In the genomic region with DNA sequence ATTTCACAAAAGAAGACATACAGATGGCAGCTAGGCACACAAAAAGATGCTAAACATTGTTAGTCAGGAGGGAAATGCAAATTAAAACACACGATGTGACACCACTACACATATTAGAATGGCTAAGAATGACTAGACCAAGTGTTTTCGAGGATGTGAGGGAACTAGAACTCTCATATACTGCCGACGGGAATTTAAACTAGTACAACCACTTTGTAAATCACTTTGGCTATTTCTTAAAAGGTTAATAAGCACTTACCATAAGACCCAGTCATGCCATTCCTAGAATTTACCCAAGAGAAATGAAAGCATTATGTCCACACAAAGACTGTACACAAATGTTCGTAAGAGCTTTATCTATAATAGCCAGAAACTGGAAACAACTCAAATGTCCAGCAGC, we compare ENCODE assay signal across 20 cellular contexts. TPM values are rescaled to one million over a fixed set of nuclear protein-coding genes. Genes with fewer than 3 reads are reported as not detected.
A peak's percentile ranks its signal among the peaks of the same experiment; 100 is the strongest.
DNase-seq lines count a peak whose midpoint lies in the region; ATAC-seq, FAIRE-seq and TF ChIP-seq lines count a peak whose summit lies in the region.
"Had no signal": no experiment of that assay in that cellular context is flagged by ENCODE, and none has a peak within 500 bp of the region (broad histone marks: within the 10 kb centered on the region; RNA-seq: fewer than 3 reads in every experiment).

No MANE protein-coding gene starts in this region.

- TF ChIP-seq CTCF in K562 (IDR thresholded peaks at IDR 0.05 in 2 of 3, conservative IDR thresholded peaks at IDR 0.05 in 1 of 3; ENCODE audit: insufficient read depth in 2 of 3, low read depth in 1 of 3, low read length in 3 of 3) (no peak), lung (IDR thresholded peaks at IDR 0.05; ENCODE audit: control extremely low read depth, extremely low read depth) (no peak), upper lobe of left lung (IDR thresholded peaks at IDR 0.05) (no peak)

- no peak overlapping the region for H2AFZ ChIP-seq in K562 (ENCODE audit: low read depth, low read length)

- H4K20me1 ChIP-seq in K562 (replicated peaks; ENCODE audit: control insufficient read depth, insufficient read depth, low read length): no peaks in the 10 kb centered on the region

- no peak overlapping the region for H3K9ac ChIP-seq in K562 (ENCODE audit: insufficient read depth in 1 of 2, low read depth in 2 of 2, low read length in 2 of 2)
- H3K9ac ChIP-seq: KMS-11 had no signal

- no peak overlapping the region for H3K4me3 ChIP-seq in K562
- no peak overlapping the region for H3K4me3 ChIP-seq in lung
- H3K4me3 ChIP-seq in upper lobe of left lung: no peak overlapping the region

- H3K79me2 ChIP-seq in K562 (ENCODE audit: control insufficient read depth, insufficient read depth, low read length): peaks cover 14% of the 10 kb centered on the region

- WGBS in K562 (ENCODE audit: insufficient coverage, low coverage, missing lambda C conversion rate): 34% methylated on average over 5 of the region's 5 CpGs
- WGBS in lung, 2 donors: 69 to 87% methylated on average over 5 of the region's 5 CpGs
- 81 to 84% methylated on average over 5 of the region's 5 CpGs for WGBS in upper lobe of left lung, 2 donors

- FAIRE-seq in H54 (lab: Jason Lieb, UNC) (peak; percentile 6), K562 (lab: Jason Lieb, UNC) (no peak)
- FAIRE-seq: A204.1, D721Med, GM19239, H1 had no signal

- TF ChIP-seq RAD21 in K562 (CRISPR knock-in tag; conservative IDR thresholded peaks at IDR 0.05 in 1 of 2, IDR thresholded peaks at IDR 0.05 in 1 of 2): no peak

- in situ Hi-C loops in K562 (cut with MboI): no loop called here

- no peaks in the 10 kb centered on the region for H3K9me1 ChIP-seq in K562 (ENCODE audit: control insufficient read depth, insufficient read depth, low read length)

- H3K27ac ChIP-seq in K562 (ENCODE audit: extremely low read depth, low read depth, low read length) (peak overlapping the region; percentile 7; the same call in 1 of the 3 replicates), lung (ENCODE audit: low read depth in 1 of 2, low read length in 1 of 2) (no peak overlapping the region), upper lobe of left lung (peak overlapping the region in 2 of 4 donors; percentile 12 to 27)
- H3K27ac ChIP-seq: KMS-11 had no signal

- H3K36me3 ChIP-seq in K562 (ENCODE audit: control insufficient read depth, insufficient read depth, low read length) (peaks cover 3% of the 10 kb centered on the region; the same call in 2 of the 3 replicates), lung (ENCODE audit: control insufficient read depth in 2 of 2, insufficient read depth in 2 of 2, low read length in 2 of 2) (no peaks in the 10 kb centered on the region), upper lobe of left lung (no peaks in the 10 kb centered on the region)
- H3K36me3 ChIP-seq: BE2C had no signal

- no TSS peak for BruUV-seq in K562 (replicated peaks; lab: Mats Ljungman, UMichigan)

- H3K27me3 ChIP-seq in K562 (ENCODE audit: control insufficient read depth in 2 of 2, insufficient read depth in 2 of 2, low read length in 2 of 2) (no peaks in the 10 kb centered on the region), lung (ENCODE audit: control insufficient read depth, insufficient read depth) (no peaks in the 10 kb centered on the region), upper lobe of left lung (no peaks in the 10 kb centered on the region)
- H3K27me3 ChIP-seq: BE2C had no signal

- no peak for TF ChIP-seq POLR2A in H54 (IDR thresholded peaks at IDR 0.05; ENCODE audit: low read depth, low read length)
- TF ChIP-seq POLR2A in K562 (conservative IDR thresholded peaks at IDR 0.05): no peak
- TF ChIP-seq POLR2A in upper lobe of left lung (IDR thresholded peaks at IDR 0.05): no peak

- ATAC-seq in K562: no peak
- ATAC-seq in lung (ENCODE audit: insufficient read depth, low FRiP score): peak; percentile 59
- no peak for ATAC-seq in upper lobe of left lung (ENCODE audit: low FRiP score in 2 of 2)
- ATAC-seq in HG03460 (IDR thresholded peaks at IDR 0.05; ENCODE audit: unreplicated experiment): no peak
- ATAC-seq in HG02642 (IDR thresholded peaks at IDR 0.05; ENCODE audit: poor library complexity, unreplicated experiment): no peak
- no peak for ATAC-seq in sciatic nerve

- TF ChIP-seq EP300 in K562 (IDR thresholded peaks at IDR 0.05; ENCODE audit: low read length) (no peak), upper lobe of left lung (IDR thresholded peaks at IDR 0.05) (peak in 3 of 4 donors; percentile 12 to 91 (median 42))

- POLR2A ChIA-PET in K562 (lab: Yijun Ruan, JAX): no interaction called here

- H3K4me1 ChIP-seq in K562 (replicated peaks in 1 of 2; ENCODE audit: control insufficient read depth in 2 of 2, insufficient read depth in 2 of 2, low read length in 2 of 2) (no peaks in the 10 kb centered on the region; a peak in 1 of 5 replicates), lung (ENCODE audit: control insufficient read depth in 2 of 2, insufficient read depth in 2 of 2, low read length in 2 of 2) (peaks cover 0 to 2% of the 10 kb centered on the region in 2 donors), upper lobe of left lung (peaks cover 0 to 7% (median 4%) of the 10 kb centered on the region in 4 donors)
- H3K4me1 ChIP-seq: BE2C had no signal

- DNase-seq in H54 (ENCODE audit: insufficient read length, low spot score) (no peak), K562 (ENCODE audit: extremely low read depth in 1 of 4, low spot score in 3 of 4) (no peak), lung (ENCODE audit: low spot score) (no peak), upper lobe of left lung (no peak), CD1c-positive myeloid dendritic cell (ENCODE audit: extremely low spot score) (no peak), sciatic nerve (ENCODE audit: low spot score) (no peak)
- DNase-seq: ACHN; BE2C; C1 segment of cervical spinal cord; Caco-2; CD4-positive, alpha-beta T cell; GDM1; HCEC 1CT had no signal

- intact Hi-C loops in K562 (cut with micrococcal nuclease) (no loop called here), sciatic nerve (cut with DNase I) (no loop called here)

- H3K4me2 ChIP-seq in K562 (ENCODE audit: insufficient read depth, low read length): no peak overlapping the region
- H3K4me2 ChIP-seq: KMS-11 had no signal

- no peaks in the 10 kb centered on the region for H3K9me3 ChIP-seq in K562 (replicated peaks; ENCODE audit: control insufficient read depth, insufficient read depth, low read depth, low read length)
- H3K9me3 ChIP-seq in lung (ENCODE audit: control insufficient read depth in 2 of 2, insufficient read depth in 1 of 2, low read length in 1 of 2): no peaks in the 10 kb centered on the region
- H3K9me3 ChIP-seq in upper lobe of left lung: no peaks in the 10 kb centered on the region
- H3K9me3 ChIP-seq: BE2C, Caco-2 had no signal

- CTCF ChIA-PET in K562 (lab: Yijun Ruan, JAX; ENCODE audit: low intra/inter-chr PET ratio): no interaction called here

RNA-seq across cellular contexts. Expression of gene CEP70, which starts 5.6 kb away (rescaled TPM):
- 15.5 and 69.5 TPM in 2 replicates for total RNA-seq in K562 (2011; cell fraction: chromatin; rRNA removed; ENCODE audit: low replicate concordance)
- 7.7 and 11.1 TPM in 2 replicates for total RNA-seq in K562 (2011; cell fraction: nucleolus; rRNA removed)
- total RNA-seq in K562 (2011; cell fraction: nucleoplasm; rRNA removed): 25.5 and 31.6 TPM in 2 replicates
- 16.0 and 16.1 TPM in 2 replicates for total RNA-seq in K562 (2014; rRNA removed)
- 31.5 and 34.9 TPM in 2 replicates for total RNA-seq in K562 (2014; rRNA removed; fragmentation: Illumina TruSeq; extraction: Trizol)
- 27.8 and 31.0 TPM in 2 replicates for total RNA-seq in K562 (2015; rRNA removed; fragmentation: Illumina TruSeq; extraction: Trizol)
- total RNA-seq in K562 (2021): 17.7 and 18.3 TPM in 2 replicates
- 19.3 and 23.4 TPM in 2 replicates for polyA plus RNA-seq in K562 (2011; rRNA removed)
- 1.5 and 4.0 TPM in 2 replicates for polyA plus RNA-seq in K562 (2011; cell fraction: cytosol; rRNA removed)
- 11.0 and 21.3 TPM in 2 replicates for polyA plus RNA-seq in K562 (2011; cell fraction: nucleus; rRNA removed)
- polyA plus RNA-seq in K562 (2012): 22.4 and 27.6 TPM in 2 replicates
- 20.9 and 24.2 TPM in 2 replicates for polyA plus RNA-seq in K562 (2014; fragmentation: Illumina TruSeq; extraction: Trizol)
- 10 to 100 TPM; 19.5 to 29.3 TPM for polyA plus RNA-seq in K562 (2014; fragmentation: Nextera tagmentation; extraction: Ambion mirVana)
- 16.8 and 17.5 TPM in 2 replicates for polyA plus RNA-seq in K562 (2014; rRNA removed)
- polyA minus RNA-seq in K562 (2011; rRNA and poly(A)+ RNA removed): 38.5 and 53.7 TPM in 2 replicates
- 9.1 and 10.6 TPM in 2 replicates for polyA minus RNA-seq in K562 (2011; cell fraction: cytosol; rRNA and poly(A)+ RNA removed)
- 23.8 and 48.2 TPM in 2 replicates for polyA minus RNA-seq in K562 (2011; cell fraction: nucleus; rRNA and poly(A)+ RNA removed)
- 100 to 1,000 TPM in 1 of 2 donors, 10 to 100 TPM in 1; 40.1 to 137 TPM for total RNA-seq in lung
- 10 to 100 TPM; 19.5 to 25.0 TPM for polyA plus RNA-seq in lung
- total RNA-seq in upper lobe of left lung: 100 to 1,000 TPM in 1 of 6 donors, 10 to 100 TPM in 5; 27.6 to 121 (median 50.9) TPM
- total RNA-seq in sciatic nerve: 41.0 TPM

RNA-seq across cellular contexts. Expression of gene FAIM, which starts 20.1 kb away (rescaled TPM):
- total RNA-seq in K562 (2011; cell fraction: chromatin; rRNA removed; ENCODE audit: low replicate concordance): 1.00 and 1.9 TPM in 2 replicates
- 0.53 and 0.67 TPM in 2 replicates for total RNA-seq in K562 (2011; cell fraction: nucleolus; rRNA removed)
- total RNA-seq in K562 (2011; cell fraction: nucleoplasm; rRNA removed): 0.95 and 1.8 TPM in 2 replicates
- total RNA-seq in K562 (2014; rRNA removed) (6.4 and 7.9 TPM in 2 replicates), K562 (2014; rRNA removed; fragmentation: Illumina TruSeq; extraction: Trizol) (5.1 and 6.6 TPM in 2 replicates), K562 (2015; rRNA removed; fragmentation: Illumina TruSeq; extraction: Trizol) (6.3 and 7.9 TPM in 2 replicates), K562 (2021) (3.1 and 3.7 TPM in 2 replicates), lung (10 to 100 TPM; 16.3 to 28.6 TPM), upper lobe of left lung (10 to 100 TPM in 5 of 6 donors, 1 to 10 TPM in 1; 7.5 to 32.7 (median 14.5) TPM), sciatic nerve (10.4 TPM)
- polyA plus RNA-seq in K562 (2011; rRNA removed) (1.2 and 2.5 TPM in 2 replicates), K562 (2014; fragmentation: Illumina TruSeq; extraction: Trizol) (4.8 and 6.7 TPM in 2 replicates), K562 (2014; fragmentation: Nextera tagmentation; extraction: Ambion mirVana) (1 to 10 TPM; 6.0 to 6.8 TPM), K562 (2014; rRNA removed) (4.2 and 6.4 TPM in 2 replicates), lung (10 to 100 TPM; 14.9 to 22.5 TPM)
- 0.42 and 0.96 TPM in 2 replicates for polyA plus RNA-seq in K562 (2011; cell fraction: cytosol; rRNA removed)
- polyA plus RNA-seq in K562 (2011; cell fraction: nucleus; rRNA removed): 0.41 and 0.49 TPM in 2 replicates
- polyA plus RNA-seq in K562 (2012): 2.3 and 4.6 TPM in 2 replicates
- polyA minus RNA-seq in K562 (2011; rRNA and poly(A)+ RNA removed): 1.3 TPM in 2 replicates
- polyA minus RNA-seq in K562 (2011; cell fraction: cytosol; rRNA and poly(A)+ RNA removed): 1.3 TPM in 1 of 2 replicates, not detected in the other
- 0.11 and 0.13 TPM in 2 replicates for polyA minus RNA-seq in K562 (2011; cell fraction: nucleus; rRNA and poly(A)+ RNA removed)
